ENCODE assay signal across 1 cellular context in genomic region chr9:134382733-134383132, GRCh38.
TF ChIP-seq lines count a peak whose summit lies in the region.

No MANE protein-coding gene starts in this region.

TF ChIP-seq in SK-N-SH, 30 proteins besides CTCF, POLR2A, EP300 and RAD21 (continued from another document):
- TF ChIP-seq, protein P1, sequence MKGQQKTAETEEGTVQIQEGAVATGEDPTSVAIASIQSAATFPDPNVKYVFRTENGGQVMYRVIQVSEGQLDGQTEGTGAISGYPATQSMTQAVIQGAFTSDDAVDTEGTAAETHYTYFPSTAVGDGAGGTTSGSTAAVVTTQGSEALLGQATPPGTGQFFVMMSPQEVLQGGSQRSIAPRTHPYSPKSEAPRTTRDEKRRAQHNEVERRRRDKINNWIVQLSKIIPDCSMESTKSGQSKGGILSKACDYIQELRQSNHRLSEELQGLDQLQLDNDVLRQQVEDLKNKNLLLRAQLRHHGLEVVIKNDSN (IDR thresholded peaks at IDR 0.05; ENCODE audit: borderline replicate concordance, low read depth), result no peak
- TF ChIP-seq RCOR1 (IDR thresholded peaks at IDR 0.05; ENCODE audit: low read length) (no peak), ELF1 (IDR thresholded peaks at IDR 0.05) (no peak), FOXJ3 (CRISPR knock-in tag; IDR thresholded peaks at IDR 0.05) (no peak)
